ENCODE assay signal across 13 cellular contexts in the genomic region with DNA sequence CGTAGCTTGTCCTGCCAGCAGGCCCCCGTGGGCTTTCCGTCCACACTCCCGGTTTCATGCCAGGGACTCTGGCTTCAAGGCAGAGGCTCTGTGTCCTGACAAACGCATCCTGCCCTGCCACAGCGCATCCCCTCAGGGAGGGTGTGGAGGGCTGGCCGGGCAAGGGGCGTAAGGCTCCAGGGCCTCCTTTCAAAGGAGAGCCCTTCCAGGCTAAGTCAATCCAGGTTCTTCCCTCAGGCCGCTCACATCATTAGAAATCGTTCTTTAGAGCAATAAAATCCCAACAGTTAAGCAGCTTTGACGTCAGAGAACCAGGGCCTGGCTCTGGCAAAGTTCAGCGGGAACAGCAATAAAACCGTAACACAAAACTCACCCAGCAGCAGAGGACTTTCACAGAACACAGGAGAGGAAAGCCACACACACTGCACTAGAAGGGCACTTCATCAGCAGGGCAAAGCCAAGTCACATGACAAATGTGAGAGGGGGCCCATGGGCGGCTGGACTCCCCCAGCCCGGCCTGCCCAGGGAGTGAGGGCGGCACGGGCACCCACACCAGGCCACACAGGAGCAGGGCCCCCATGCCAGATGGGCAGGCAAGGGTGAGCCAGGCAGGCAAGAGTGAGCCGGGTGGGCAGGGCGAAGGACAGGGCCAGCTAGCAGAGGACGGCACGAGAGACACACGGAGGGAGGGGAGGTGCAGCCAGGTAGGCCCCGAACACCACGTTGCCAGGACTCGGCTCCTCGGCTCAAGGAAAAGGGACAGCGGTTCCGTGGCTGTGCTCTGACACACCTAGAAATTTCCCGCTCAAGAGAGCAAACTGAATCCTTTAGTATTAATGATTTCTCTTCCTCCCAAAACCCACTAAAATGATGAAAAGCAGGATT. TPM values are rescaled to one million over a fixed set of nuclear protein-coding genes. Genes with fewer than 3 reads are reported as not detected.
A peak's percentile ranks its signal among the peaks of the same experiment; 100 is the strongest.
DNase-seq lines count a peak whose midpoint lies in the region; ATAC-seq, FAIRE-seq and TF ChIP-seq lines count a peak whose summit lies in the region.
"Had no signal": no experiment of that assay in that cellular context is flagged by ENCODE, and none has a peak within 500 bp of the region (broad histone marks: within the 10 kb centered on the region; RNA-seq: fewer than 3 reads in every experiment).

No MANE protein-coding gene starts in this region.

- H3K4me3 ChIP-seq in muscle layer of duodenum (ENCODE audit: low read depth in 1 of 2, low read length in 2 of 2) (peak overlapping the region in 1 of 2 donors; percentile 35), lower lobe of right lung (no peak overlapping the region)

- FAIRE-seq in GM12891 (lab: Jason Lieb, UNC): no peak
- FAIRE-seq: RCC 7860 had no signal

- DNase-seq in RWPE1 (ENCODE audit: low spot score) (no peak), fibroblast of gingiva (ENCODE audit: low read depth) (peak; percentile 35), type B pancreatic cell (ENCODE audit: extremely low spot score, unreplicated experiment) (no peak), lower lobe of right lung (no peak), GM12891 (ENCODE audit: insufficient read length, low spot score) (no peak), COR-L47 (lab: John Stamatoyannopoulos, UW) (no peak)
- DNase-seq: amygdala; DMS 273 treated with DMSO at 0.1 percent for 48 hours; effector memory CD4-positive, alpha-beta T cell; NCI-H226; stimulated activated naive CD4-positive, alpha-beta T cell treated with Interleukin-2 at 50 U/mL for 16 hours had no signal

- no peaks in the 10 kb centered on the region for H3K9me3 ChIP-seq in muscle layer of duodenum (ENCODE audit: control insufficient read depth in 1 of 2, low read length in 2 of 2)
- no peaks in the 10 kb centered on the region for H3K9me3 ChIP-seq in lower lobe of right lung

- no peak for ATAC-seq in lower lobe of right lung

- POLR2A ChIA-PET in RWPE1 (lab: Yijun Ruan, JAX; ENCODE audit: low non-redundant PET): interaction anchor here (0.6 kb wide), 1 partner anchor 1958 kb away, joined by 4 read pairs; no protein-coding TSS in a partner anchor

- H3K4me1 Mint-ChIP-seq in type B pancreatic cell (ENCODE audit: unreplicated experiment): peaks cover 22% of the 10 kb centered on the region

- peaks cover 34% of the 10 kb centered on the region for H3K36me3 Mint-ChIP-seq in type B pancreatic cell

- H3K27ac ChIP-seq in RWPE1 (peak overlapping the region; percentile 64), muscle layer of duodenum (ENCODE audit: low read length) (peak overlapping the region; percentile 80), lower lobe of right lung (no peak overlapping the region)

- no peaks in the 10 kb centered on the region for H3K27me3 Mint-ChIP-seq in type B pancreatic cell

- no peak overlapping the region for H3K4me3 Mint-ChIP-seq in type B pancreatic cell

- H3K36me3 ChIP-seq in muscle layer of duodenum (ENCODE audit: control insufficient read depth in 1 of 2, insufficient read depth in 2 of 2, low read length in 2 of 2) (peaks cover 6 to 28% of the 10 kb centered on the region in 2 donors), lower lobe of right lung (peaks cover 24% of the 10 kb centered on the region)

- peak overlapping the region; percentile 13 for H3K27ac Mint-ChIP-seq in type B pancreatic cell

- H3K9me3 Mint-ChIP-seq in type B pancreatic cell: no peaks in the 10 kb centered on the region

- no peak for TF ChIP-seq CTCF in RWPE1 (conservative IDR thresholded peaks at IDR 0.05; ENCODE audit: low read depth)
- no peak for TF ChIP-seq CTCF in type B pancreatic cell (conservative IDR thresholded peaks at IDR 0.05)
- TF ChIP-seq CTCF in lower lobe of right lung (IDR thresholded peaks at IDR 0.05): no peak

- H3K4me1 ChIP-seq in muscle layer of duodenum (ENCODE audit: control insufficient read depth in 1 of 2, insufficient read depth in 2 of 2, low read length in 2 of 2) (peaks cover 0 to 15% of the 10 kb centered on the region in 2 donors), lower lobe of right lung (no peaks in the 10 kb centered on the region)

- H3K27me3 ChIP-seq in muscle layer of duodenum (ENCODE audit: low read depth, low read length) (no peaks in the 10 kb centered on the region), lower lobe of right lung (ENCODE audit: low read depth) (no peaks in the 10 kb centered on the region)

- CTCF ChIA-PET in RWPE1 (lab: Yijun Ruan, JAX): interaction anchor here (0.7 kb wide), 1 partner anchor 271 kb away, joined by 3 read pairs; no protein-coding TSS in a partner anchor

- no peak for TF ChIP-seq POLR2A in GM12891 (IDR thresholded peaks at IDR 0.05; ENCODE audit: low read depth, low read length)

- intact Hi-C loops in lower lobe of right lung (cut with DNase I): no loop called here

TF ChIP-seq in GM12891, 5 proteins besides CTCF, POLR2A, EP300 and RAD21:
- no peak for TF ChIP-seq PAX5 (IDR thresholded peaks at IDR 0.05; ENCODE audit: insufficient read depth, low read length, severe bottlenecking)
- TF ChIP-seq POU2F2 (IDR thresholded peaks at IDR 0.05; ENCODE audit: low read depth, low read length): no peak
- TF ChIP-seq TAF1 (IDR thresholded peaks at IDR 0.05; ENCODE audit: low read depth, low read length): no peak
- TF ChIP-seq SPI1 (IDR thresholded peaks at IDR 0.05; ENCODE audit: low read depth, low read length): no peak
- no peak for TF ChIP-seq POLR2AphosphoS5 (IDR thresholded peaks at IDR 0.05; ENCODE audit: low read depth, low read length)

RNA-seq across cellular contexts. Expression of a gene that starts 52.0 kb away (rescaled TPM):
- 24.0 and 39.0 TPM in 2 replicates for total RNA-seq in type B pancreatic cell (ENCODE audit: low replicate concordance)
- 44.9 TPM for total RNA-seq in lower lobe of right lung
- 4.0 TPM for polyA plus RNA-seq in GM12891 (2012; ENCODE audit: low read depth, missing spikeins)
